Comparison of ENCODE assay signal across 1 cellular context in genomic region chrX:40953369-40953768, GRCh38.
A peak's percentile ranks its signal among the peaks of the same experiment; 100 is the strongest.
TF ChIP-seq lines count a peak whose summit lies in the region.

No MANE protein-coding gene starts in this region.

TF ChIP-seq in GM12878, 131 proteins besides CTCF, POLR2A, EP300 and RAD21 (continued from another document):
- TF ChIP-seq, protein P1, sequence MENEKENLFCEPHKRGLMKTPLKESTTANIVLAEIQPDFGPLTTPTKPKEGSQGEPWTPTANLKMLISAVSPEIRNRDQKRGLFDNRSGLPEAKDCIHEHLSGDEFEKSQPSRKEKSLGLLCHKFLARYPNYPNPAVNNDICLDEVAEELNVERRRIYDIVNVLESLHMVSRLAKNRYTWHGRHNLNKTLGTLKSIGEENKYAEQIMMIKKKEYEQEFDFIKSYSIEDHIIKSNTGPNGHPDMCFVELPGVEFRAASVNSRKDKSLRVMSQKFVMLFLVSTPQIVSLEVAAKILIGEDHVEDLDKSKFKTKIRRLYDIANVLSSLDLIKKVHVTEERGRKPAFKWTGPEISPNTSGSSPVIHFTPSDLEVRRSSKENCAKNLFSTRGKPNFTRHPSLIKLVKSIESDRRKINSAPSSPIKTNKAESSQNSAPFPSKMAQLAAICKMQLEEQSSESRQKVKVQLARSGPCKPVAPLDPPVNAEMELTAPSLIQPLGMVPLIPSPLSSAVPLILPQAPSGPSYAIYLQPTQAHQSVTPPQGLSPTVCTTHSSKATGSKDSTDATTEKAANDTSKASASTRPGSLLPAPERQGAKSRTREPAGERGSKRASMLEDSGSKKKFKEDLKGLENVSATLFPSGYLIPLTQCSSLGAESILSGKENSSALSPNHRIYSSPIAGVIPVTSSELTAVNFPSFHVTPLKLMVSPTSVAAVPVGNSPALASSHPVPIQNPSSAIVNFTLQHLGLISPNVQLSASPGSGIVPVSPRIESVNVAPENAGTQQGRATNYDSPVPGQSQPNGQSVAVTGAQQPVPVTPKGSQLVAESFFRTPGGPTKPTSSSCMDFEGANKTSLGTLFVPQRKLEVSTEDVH (IDR thresholded peaks at IDR 0.05; ENCODE audit: low read depth, partially characterized antibody): no peak
- TF ChIP-seq MXI1 (IDR thresholded peaks at IDR 0.05; ENCODE audit: low read depth, low read length): no peak
- TF ChIP-seq ETV6 (conservative IDR thresholded peaks at IDR 0.05 in 1 of 2, IDR thresholded peaks at IDR 0.05 in 1 of 2; ENCODE audit: borderline replicate concordance in 1 of 2, low read depth in 1 of 2): 0 out of 4 replicates have a peak, but pooled peaks of 1 of the 2 experiments have one; percentile 38
- TF ChIP-seq IKZF2 (IDR thresholded peaks at IDR 0.05): peak; percentile 69 to 77; a peak in 2 of 4 replicates
- no peak for TF ChIP-seq SREBF1 (IDR thresholded peaks at IDR 0.05; ENCODE audit: low read length)
- TF ChIP-seq ATF7 (IDR thresholded peaks at IDR 0.05; ENCODE audit: low read depth): peak; percentile 40; the same call in 1 of the 2 replicates
- no peak for TF ChIP-seq SUZ12 (IDR thresholded peaks at IDR 0.05; ENCODE audit: unreplicated experiment)
- TF ChIP-seq, protein P2, sequence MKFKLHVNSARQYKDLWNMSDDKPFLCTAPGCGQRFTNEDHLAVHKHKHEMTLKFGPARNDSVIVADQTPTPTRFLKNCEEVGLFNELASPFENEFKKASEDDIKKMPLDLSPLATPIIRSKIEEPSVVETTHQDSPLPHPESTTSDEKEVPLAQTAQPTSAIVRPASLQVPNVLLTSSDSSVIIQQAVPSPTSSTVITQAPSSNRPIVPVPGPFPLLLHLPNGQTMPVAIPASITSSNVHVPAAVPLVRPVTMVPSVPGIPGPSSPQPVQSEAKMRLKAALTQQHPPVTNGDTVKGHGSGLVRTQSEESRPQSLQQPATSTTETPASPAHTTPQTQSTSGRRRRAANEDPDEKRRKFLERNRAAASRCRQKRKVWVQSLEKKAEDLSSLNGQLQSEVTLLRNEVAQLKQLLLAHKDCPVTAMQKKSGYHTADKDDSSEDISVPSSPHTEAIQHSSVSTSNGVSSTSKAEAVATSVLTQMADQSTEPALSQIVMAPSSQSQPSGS (IDR thresholded peaks at IDR 0.05; ENCODE audit: low read length): peak; percentile 45; the same call in 1 of the 2 replicates
- TF ChIP-seq KDM1A (IDR thresholded peaks at IDR 0.05; ENCODE audit: borderline replicate concordance): no peak
- peak; percentile 95 for TF ChIP-seq MTA2 (IDR thresholded peaks at IDR 0.05; ENCODE audit: low read depth)
- no peak for TF ChIP-seq CBX5 (IDR thresholded peaks at IDR 0.05; ENCODE audit: low read depth)
- peak; percentile 26 for TF ChIP-seq MEF2B (IDR thresholded peaks at IDR 0.05; ENCODE audit: partially characterized antibody, poor library complexity, severe bottlenecking)
- TF ChIP-seq FOXM1 (IDR thresholded peaks at IDR 0.05; ENCODE audit: low read depth, low read length): no peak; the same call in 1 of the 2 replicates
- 0 out of 2 replicates have a peak, but pooled peaks have one; percentile 21 for TF ChIP-seq MLLT1 (IDR thresholded peaks at IDR 0.05)
- TF ChIP-seq TBL1XR1 (IDR thresholded peaks at IDR 0.05; ENCODE audit: low read depth, low read length): no peak
- TF ChIP-seq NFXL1 (IDR thresholded peaks at IDR 0.05; ENCODE audit: borderline replicate concordance): no peak
- TF ChIP-seq CHD1 (IDR thresholded peaks at IDR 0.05; ENCODE audit: low read depth, low read length): no peak
- TF ChIP-seq, protein P3, sequence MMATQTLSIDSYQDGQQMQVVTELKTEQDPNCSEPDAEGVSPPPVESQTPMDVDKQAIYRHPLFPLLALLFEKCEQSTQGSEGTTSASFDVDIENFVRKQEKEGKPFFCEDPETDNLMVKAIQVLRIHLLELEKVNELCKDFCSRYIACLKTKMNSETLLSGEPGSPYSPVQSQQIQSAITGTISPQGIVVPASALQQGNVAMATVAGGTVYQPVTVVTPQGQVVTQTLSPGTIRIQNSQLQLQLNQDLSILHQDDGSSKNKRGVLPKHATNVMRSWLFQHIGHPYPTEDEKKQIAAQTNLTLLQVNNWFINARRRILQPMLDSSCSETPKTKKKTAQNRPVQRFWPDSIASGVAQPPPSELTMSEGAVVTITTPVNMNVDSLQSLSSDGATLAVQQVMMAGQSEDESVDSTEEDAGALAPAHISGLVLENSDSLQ (IDR thresholded peaks at IDR 0.05): no peak
- TF ChIP-seq EED (IDR thresholded peaks at IDR 0.05; ENCODE audit: low read depth): 0 out of 2 replicates have a peak, but pooled peaks have one; percentile 12
- TF ChIP-seq SPI1 (IDR thresholded peaks at IDR 0.05; ENCODE audit: borderline replicate concordance, insufficient read depth, low read depth, low read length): peak; percentile 57; the same call in 1 of the 2 replicates
- no peak for TF ChIP-seq TAF1 (IDR thresholded peaks at IDR 0.05; ENCODE audit: borderline replicate concordance, low read depth, low read length)
- TF ChIP-seq CBFB (IDR thresholded peaks at IDR 0.05; ENCODE audit: low read depth): no peak
- TF ChIP-seq RELB (IDR thresholded peaks at IDR 0.05; ENCODE audit: low read depth): peak; percentile 57; the same call in 1 of the 2 replicates
- TF ChIP-seq BMI1 (IDR thresholded peaks at IDR 0.05; ENCODE audit: borderline replicate concordance): no peak
- no peak for TF ChIP-seq JUND (IDR thresholded peaks at IDR 0.05; ENCODE audit: low read depth, low read length)
- TF ChIP-seq BACH1 (IDR thresholded peaks at IDR 0.05; ENCODE audit: borderline replicate concordance): no peak
- peak; percentile 59 for TF ChIP-seq JUNB (IDR thresholded peaks at IDR 0.05)
- TF ChIP-seq NFIC (IDR thresholded peaks at IDR 0.05; ENCODE audit: low read depth, low read length): peak; percentile 63
- no peak for TF ChIP-seq ESRRA (IDR thresholded peaks at IDR 0.05; ENCODE audit: low read length)
- peak; percentile 62 for TF ChIP-seq NBN (IDR thresholded peaks at IDR 0.05)
- no peak for TF ChIP-seq MTA3 (IDR thresholded peaks at IDR 0.05; ENCODE audit: borderline replicate concordance, low read length)
- peak; percentile 50; the same call in 1 of the 2 replicates for TF ChIP-seq BCL11A (IDR thresholded peaks at IDR 0.05; ENCODE audit: low read depth, low read length)
- TF ChIP-seq NR2F1 (conservative IDR thresholded peaks at IDR 0.05): peak; percentile 99
- TF ChIP-seq DPF2 (IDR thresholded peaks at IDR 0.05): peak; percentile 82
- TF ChIP-seq RUNX3 (IDR thresholded peaks at IDR 0.05; ENCODE audit: low read length): peak; percentile 73
- peak; percentile 55; the same call in 1 of the 2 replicates for TF ChIP-seq HDGF (IDR thresholded peaks at IDR 0.05)
- no peak for TF ChIP-seq ZBTB33 (IDR thresholded peaks at IDR 0.05)
